In genomic region chr2:174340400-174341300, GRCh38 we compare ENCODE assay signal across 9 cellular contexts. TPM values are rescaled to one million over a fixed set of nuclear protein-coding genes. Genes with fewer than 3 reads are reported as not detected.
DNase-seq lines count a peak whose midpoint lies in the region; ATAC-seq and TF ChIP-seq lines count a peak whose summit lies in the region.
"Had no signal": no experiment of that assay in that cellular context is flagged by ENCODE, and none has a peak within 500 bp of the region (broad histone marks: within the 10 kb centered on the region; RNA-seq: fewer than 3 reads in every experiment).

No MANE protein-coding gene starts in this region.

- peaks cover 69% of the 10 kb centered on the region for H3K4me1 ChIP-seq in HUES48 (ENCODE audit: control insufficient read depth, insufficient read depth, low read length)

- no peaks in the 10 kb centered on the region for H3K9me3 Mint-ChIP-seq in neural crest cell

- no peak overlapping the region for H3K9ac ChIP-seq in HUES48 (ENCODE audit: low read depth, low read length)

- H3K4me3 Mint-ChIP-seq in neural crest cell, result peak overlapping the region; percentile 79

- no peak for TF ChIP-seq CTCF in coronary artery (IDR thresholded peaks at IDR 0.05)
- no peak for TF ChIP-seq CTCF in neural crest cell (conservative IDR thresholded peaks at IDR 0.05)

- peaks cover 50% of the 10 kb centered on the region for H3K4me1 Mint-ChIP-seq in neural crest cell

- no peak for ATAC-seq in GM18907 (IDR thresholded peaks at IDR 0.05; ENCODE audit: unreplicated experiment)

- peaks cover 91% of the 10 kb centered on the region for H3K27me3 Mint-ChIP-seq in neural crest cell (ENCODE audit: low read depth)

- DNase-seq in DMS53 treated with DMSO at 0.1 percent for 48 hours (lab: John Stamatoyannopoulos, UW; ENCODE audit: unreplicated experiment), result peak; percentile 42
- no peak for DNase-seq in coronary artery (ENCODE audit: low spot score)
- peak; percentile 57 for DNase-seq in neural crest cell (ENCODE audit: low read depth, low spot score)
- no peak for DNase-seq in NCI-H2029 (lab: John Stamatoyannopoulos, UW)
- DNase-seq in NCI-H226, result no peak
- DNase-seq: NCI-H2029 treated with DMSO at 0.1 percent for 48 hours had no signal

- no peak overlapping the region for H3K27ac Mint-ChIP-seq in neural crest cell (ENCODE audit: unreplicated experiment)

- no peak overlapping the region for H3K27ac ChIP-seq in HUES48 (ENCODE audit: low read depth, low read length)
- H3K27ac ChIP-seq in coronary artery, result no peak overlapping the region

- no peaks in the 10 kb centered on the region for H3K36me3 ChIP-seq in HUES48 (ENCODE audit: control insufficient read depth, insufficient read depth, low read length)

- H3K36me3 Mint-ChIP-seq in neural crest cell (ENCODE audit: low read depth), result peaks cover 5% of the 10 kb centered on the region

- peaks cover 100% of the 10 kb centered on the region for H3K27me3 ChIP-seq in HUES48 (ENCODE audit: control insufficient read depth, insufficient read depth, low read length)

- H3K9me3 ChIP-seq in HUES48 (ENCODE audit: control insufficient read depth, insufficient read depth, low read length), result no peaks in the 10 kb centered on the region

- peak overlapping the region; percentile 46 for H3K4me3 ChIP-seq in HUES48 (ENCODE audit: low read depth, low read length)
- H3K4me3 ChIP-seq in coronary artery, result peak overlapping the region; percentile 15

RNA-seq across cellular contexts. Expression of gene SP9, which starts 5.9 kb away (rescaled TPM):
- total RNA-seq in neural crest cell, result 1.9 TPM in 2 replicates
- total RNA-seq: naive thymus-derived CD8-positive, alpha-beta T cell had no signal

RNA-seq across cellular contexts. Expression of gene SCRN3, which starts 54.9 kb away (rescaled TPM):
- total RNA-seq in neural crest cell, result 29.5 and 30.9 TPM in 2 replicates

Comparison
In these comparisons a context has a peak if more than half of its experiments do, and no peak if none do; other contexts are left out.
1. DNase-seq: peak in DMS53 treated with DMSO at 0.1 percent for 48 hours (single experiment) and neural crest cell (single experiment); none in coronary artery (single experiment), NCI-H2029 (single experiment) and NCI-H226 (single experiment).